In genomic region chr7:26153246-26153822, GRCh38 we compare ENCODE assay signal across 8 cellular contexts. TPM values are rescaled to one million over a fixed set of nuclear protein-coding genes. Genes with fewer than 3 reads are reported as not detected.
DNase-seq lines count a peak whose midpoint lies in the region; ATAC-seq and TF ChIP-seq lines count a peak whose summit lies in the region.

No MANE protein-coding gene starts in this region.

- H3K27me3 ChIP-seq in heart left ventricle (peaks cover 0 to 32% (median 19%) of the 10 kb centered on the region in 9 donors), thymus (ENCODE audit: control insufficient read depth, insufficient read depth) (peaks cover 13% of the 10 kb centered on the region)

- 20 to 32% (median 24%) methylated on average over 17 to 18 of the region's 18 CpGs for WGBS in heart left ventricle, 4 donors
- 32% methylated on average over 18 of the region's 18 CpGs for WGBS in thymus

- H3K9me3 ChIP-seq in heart left ventricle (no peaks in the 10 kb centered on the region), thymus (ENCODE audit: control insufficient read depth) (no peaks in the 10 kb centered on the region)

- intact Hi-C loops in heart left ventricle (cut with DNase I) (loop anchor here in 1 of 10 donors (2.0 kb wide), 1 partner anchor 45 kb away; no protein-coding TSS in a partner anchor), cardiac septum (cut with DNase I) (no loop called here)

- no peak for ATAC-seq in heart left ventricle
- peak; percentile 47 for ATAC-seq in activated T-helper 17 cell treated with anti-CD3 and anti-CD28 coated beads, Interleukin-2, amount 50 U/mL, for 72 hours (replicated peaks)

- H3K27me3 Mint-ChIP-seq in activated T-helper 17 cell treated with anti-CD3 and anti-CD28 coated beads, Interleukin-2, amount 50 U/mL, for 72 hours: no peaks in the 10 kb centered on the region

- peak overlapping the region in 2 of 12 donors; percentile 32 to 60 for H3K27ac ChIP-seq in heart left ventricle
- H3K27ac ChIP-seq in thymus (ENCODE audit: low read depth): peak overlapping the region; percentile 42

- no peak for TF ChIP-seq POLR2A in heart left ventricle (IDR thresholded peaks at IDR 0.05)

- no peak for DNase-seq in heart left ventricle
- DNase-seq in cardiac septum (ENCODE audit: low spot score): no peak
- peak; percentile 64 for DNase-seq in kidney tubule cell (ENCODE audit: low spot score)
- no peak for DNase-seq in H4 (ENCODE audit: low spot score)
- no peak for DNase-seq in NCI-H2107 (lab: John Stamatoyannopoulos, UW)
- no peak for DNase-seq in NCI-H1694 (lab: John Stamatoyannopoulos, UW)

- peak overlapping the region; percentile 38 to 76 (median 57) for H3K4me3 ChIP-seq in heart left ventricle
- H3K4me3 ChIP-seq in thymus (ENCODE audit: low read length): peak overlapping the region; percentile 73

- peak overlapping the region; percentile 95 for H3K4me3 Mint-ChIP-seq in activated T-helper 17 cell treated with anti-CD3 and anti-CD28 coated beads, Interleukin-2, amount 50 U/mL, for 72 hours

- TF ChIP-seq CTCF in heart left ventricle (IDR thresholded peaks at IDR 0.05): no peak

- H3K36me3 ChIP-seq in heart left ventricle (no peaks in the 10 kb centered on the region), thymus (ENCODE audit: control insufficient read depth, insufficient read depth) (no peaks in the 10 kb centered on the region)

- H3K4me1 ChIP-seq in heart left ventricle: peaks cover 0 to 45% (median 0%) of the 10 kb centered on the region in 12 donors
- peaks cover 21% of the 10 kb centered on the region for H3K4me1 ChIP-seq in thymus (ENCODE audit: control insufficient read depth, insufficient read depth, low read length)

- peak overlapping the region; percentile 95 for H3K27ac Mint-ChIP-seq in activated T-helper 17 cell treated with anti-CD3 and anti-CD28 coated beads, Interleukin-2, amount 50 U/mL, for 72 hours

- peaks cover 36% of the 10 kb centered on the region for H3K4me1 Mint-ChIP-seq in activated T-helper 17 cell treated with anti-CD3 and anti-CD28 coated beads, Interleukin-2, amount 50 U/mL, for 72 hours

- peaks cover 32% of the 10 kb centered on the region for H3K36me3 Mint-ChIP-seq in activated T-helper 17 cell treated with anti-CD3 and anti-CD28 coated beads, Interleukin-2, amount 50 U/mL, for 72 hours (ENCODE audit: low read depth)

- peaks cover 3% of the 10 kb centered on the region for H3K9me3 Mint-ChIP-seq in activated T-helper 17 cell treated with anti-CD3 and anti-CD28 coated beads, Interleukin-2, amount 50 U/mL, for 72 hours

RNA-seq across cellular contexts. Expression of gene NFE2L3, which starts 1.3 kb away (rescaled TPM):
- 1 to 10 TPM in 7 of 9 donors, under 1 TPM in 2; 0.75 to 5.6 (median 1.8) TPM for total RNA-seq in heart left ventricle
- polyA plus RNA-seq in heart left ventricle: 1 to 10 TPM; 1.1 to 1.8 TPM
- total RNA-seq in cardiac septum: 0.57 TPM
- total RNA-seq in activated T-helper 17 cell treated with anti-CD3 and anti-CD28 coated beads, Interleukin-2, amount 50 U/mL, for 72 hours: 10 to 100 TPM; 24.1 to 27.6 TPM
- polyA plus RNA-seq in thymus: 12.0 TPM
- 34.1 and 34.9 TPM in 2 replicates for total RNA-seq in H4 (2014; rRNA removed; shearing (Covaris generic))

RNA-seq across cellular contexts. Expression of gene HNRNPA2B1, which starts 47.2 kb away (rescaled TPM):
- total RNA-seq in heart left ventricle (100 to 1,000 TPM; 142 to 411 (median 377) TPM), cardiac septum (353 TPM)
- polyA plus RNA-seq in heart left ventricle (100 to 1,000 TPM; 590 to 732 TPM), thymus (767 TPM)
- total RNA-seq in activated T-helper 17 cell treated with anti-CD3 and anti-CD28 coated beads, Interleukin-2, amount 50 U/mL, for 72 hours: 100 to 1,000 TPM; 491 to 882 TPM
- total RNA-seq in H4 (2014; rRNA removed; shearing (Covaris generic)): 178 and 335 TPM in 2 replicates

RNA-seq across cellular contexts. Expression of gene CBX3, which starts 48.2 kb away (rescaled TPM):
- 10 to 100 TPM; 31.5 to 70.1 (median 59.9) TPM for total RNA-seq in heart left ventricle
- polyA plus RNA-seq in heart left ventricle: 10 to 100 TPM; 50.4 to 66.2 TPM
- 66.8 TPM for total RNA-seq in cardiac septum
- total RNA-seq in activated T-helper 17 cell treated with anti-CD3 and anti-CD28 coated beads, Interleukin-2, amount 50 U/mL, for 72 hours: 100 to 1,000 TPM; 179 to 242 TPM
- 233 TPM for polyA plus RNA-seq in thymus
- 516 and 552 TPM in 2 replicates for total RNA-seq in H4 (2014; rRNA removed; shearing (Covaris generic))
